In genomic region chr7:112190120-112190519, GRCh38 we compare ENCODE assay signal across 16 cellular contexts. TPM values are rescaled to one million over a fixed set of nuclear protein-coding genes. Genes with fewer than 3 reads are reported as not detected.
DNase-seq lines count a peak whose midpoint lies in the region; ATAC-seq, FAIRE-seq and TF ChIP-seq lines count a peak whose summit lies in the region.
"Had no signal": no experiment of that assay in that cellular context is flagged by ENCODE, and none has a peak within 500 bp of the region (broad histone marks: within the 10 kb centered on the region; RNA-seq: fewer than 3 reads in every experiment).

No MANE protein-coding gene starts in this region.

- no peak overlapping the region for H2AFZ ChIP-seq in MM.1S (ENCODE audit: low read length)
- H2AFZ ChIP-seq in K562 (ENCODE audit: low read depth, low read length) = no peak overlapping the region
- H2AFZ ChIP-seq in endothelial cell of umbilical vein (ENCODE audit: low read depth, low read length) = no peak overlapping the region
- H2AFZ ChIP-seq in trophoblast cell (ENCODE audit: insufficient read depth, low read length, poor library complexity) = no peak overlapping the region

- TF ChIP-seq POLR2A in K562 (conservative IDR thresholded peaks at IDR 0.05) = no peak
- TF ChIP-seq POLR2A in endothelial cell of umbilical vein (IDR thresholded peaks at IDR 0.05; ENCODE audit: low read depth, low read length) = no peak

- intact Hi-C loops in K562 (cut with micrococcal nuclease) (no loop called here), endothelial cell of umbilical vein (cut with micrococcal nuclease) (no loop called here)

- dilution Hi-C loops in endothelial cell of umbilical vein (cut with MboI; ENCODE audit: extremely low pct_ligation_motif_present, low sequenced_read_pairs) = no loop called here

- no peaks in the 10 kb centered on the region for H4K20me1 ChIP-seq in MM.1S (ENCODE audit: insufficient read depth, low read length)
- no peaks in the 10 kb centered on the region for H4K20me1 ChIP-seq in K562 (replicated peaks; ENCODE audit: control insufficient read depth, insufficient read depth, low read length)
- no peaks in the 10 kb centered on the region for H4K20me1 ChIP-seq in endothelial cell of umbilical vein (replicated peaks; ENCODE audit: control insufficient read depth, extremely low read depth, insufficient read depth, low read length)

- no peak overlapping the region for H3K4me3 ChIP-seq in MM.1S (ENCODE audit: low read length)
- no peak overlapping the region for H3K4me3 ChIP-seq in K562
- no peak overlapping the region for H3K4me3 ChIP-seq in endothelial cell of umbilical vein (replicated peaks in 1 of 3; ENCODE audit: insufficient read depth in 1 of 3, low read depth in 1 of 3, low read length in 3 of 3)
- H3K4me3 ChIP-seq in trophoblast cell (ENCODE audit: low read depth, low read length) = no peak overlapping the region
- H3K4me3 ChIP-seq: BLaER1 treated with 17β-estradiol and CSF1 and Interleukin-3, amounts not matched to agents 10 nM and 100 nM; HAP-1 had no signal

- H4K91ac ChIP-seq in trophoblast cell (ENCODE audit: low read depth, low read length) = no peak overlapping the region

- CTCF ChIA-PET in K562 (lab: Yijun Ruan, JAX; ENCODE audit: low intra/inter-chr PET ratio) = no interaction called here
- CTCF ChIA-PET in endothelial cell of umbilical vein (lab: Charles Lee) = interaction anchor here (1.4 to 1.5 kb wide), 2 partner anchors 13 to 29 kb away, joined by 3 read pairs; no protein-coding TSS in a partner anchor

- no peak overlapping the region for H2AK5ac ChIP-seq in trophoblast cell (ENCODE audit: low read length)

- H3K4ac ChIP-seq in trophoblast cell (ENCODE audit: low read depth, low read length) = peak overlapping the region; percentile 17

- H3K27ac ChIP-seq in MM.1S (ENCODE audit: low read length) (no peak overlapping the region), K562 (ENCODE audit: extremely low read depth, low read depth, low read length) (no peak overlapping the region), endothelial cell of umbilical vein (ENCODE audit: insufficient read depth, low read depth, low read length) (peak overlapping the region; percentile 19), trophoblast cell (ENCODE audit: low read depth, low read length) (no peak overlapping the region)
- H3K27ac ChIP-seq: BLaER1 treated with 17β-estradiol and CSF1 and Interleukin-3, amounts not matched to agents 10 nM and 100 nM had no signal

- POLR2A ChIA-PET in K562 (lab: Yijun Ruan, JAX) (interaction anchor here (0.6 kb wide), 2 partner anchors 17 to 522 kb away, joined by 3 read pairs; no protein-coding TSS in a partner anchor), endothelial cell of umbilical vein (lab: Charles Lee) (no interaction called here)

- TF ChIP-seq EP300 in K562 (IDR thresholded peaks at IDR 0.05; ENCODE audit: low read length) = no peak

- H3K4me1 ChIP-seq in MM.1S (ENCODE audit: low read length) (peaks cover 61% of the 10 kb centered on the region), K562 (replicated peaks in 1 of 2; ENCODE audit: control insufficient read depth in 2 of 2, insufficient read depth in 2 of 2, low read length in 2 of 2) (no peaks in the 10 kb centered on the region), endothelial cell of umbilical vein (ENCODE audit: control insufficient read depth, extremely low read depth, insufficient read depth, low read length) (peaks cover 92% of the 10 kb centered on the region), trophoblast cell (ENCODE audit: control insufficient read depth in 1 of 2, insufficient read depth in 2 of 2, low read length in 2 of 2) (peaks cover 2 to 4% of the 10 kb centered on the region in 2 experiments)
- H3K4me1 ChIP-seq: HAP-1 had no signal

- H3K79me2 ChIP-seq in MM.1S (ENCODE audit: low read length) (peaks cover 96% of the 10 kb centered on the region), K562 (ENCODE audit: control insufficient read depth, insufficient read depth, low read length) (no peaks in the 10 kb centered on the region), endothelial cell of umbilical vein (ENCODE audit: control insufficient read depth, insufficient read depth, low read length) (peaks cover 88% of the 10 kb centered on the region), trophoblast cell (ENCODE audit: control insufficient read depth, insufficient read depth, low read length, poor library complexity) (no peaks in the 10 kb centered on the region)

- H3K36me3 ChIP-seq in MM.1S (replicated peaks; ENCODE audit: insufficient read depth, low read length) = no peaks in the 10 kb centered on the region
- H3K36me3 ChIP-seq in K562 (ENCODE audit: control insufficient read depth, insufficient read depth, low read length) = no peaks in the 10 kb centered on the region
- no peaks in the 10 kb centered on the region for H3K36me3 ChIP-seq in endothelial cell of umbilical vein (ENCODE audit: control insufficient read depth in 2 of 2, extremely low read depth in 1 of 2, insufficient read depth in 2 of 2, low read length in 2 of 2)
- no peaks in the 10 kb centered on the region for H3K36me3 ChIP-seq in trophoblast cell (ENCODE audit: control insufficient read depth in 1 of 2, insufficient read depth in 2 of 2, low read length in 2 of 2)
- H3K36me3 ChIP-seq: HAP-1 had no signal

- 2% methylated on average over 2 of the region's 2 CpGs for WGBS in K562 (ENCODE audit: insufficient coverage, low coverage, missing lambda C conversion rate)
- no CpG with 5 or more reads among the region's 2 CpGs for WGBS in trophoblast cell (ENCODE audit: extremely low coverage, insufficient coverage, insufficient read length)

- TF ChIP-seq CTCF in MM.1S (IDR thresholded peaks at IDR 0.05; ENCODE audit: low read length) = no peak
- TF ChIP-seq CTCF in K562 (IDR thresholded peaks at IDR 0.05 in 2 of 3, conservative IDR thresholded peaks at IDR 0.05 in 1 of 3; ENCODE audit: insufficient read depth in 2 of 3, low read depth in 1 of 3, low read length in 3 of 3) = no peak
- no peak for TF ChIP-seq CTCF in endothelial cell of umbilical vein (IDR thresholded peaks at IDR 0.05; ENCODE audit: extremely low read depth in 1 of 2, insufficient read depth in 1 of 2, low read depth in 1 of 2, low read length in 2 of 2)

- no peak overlapping the region for H3K18ac ChIP-seq in trophoblast cell (ENCODE audit: low read length)

- no peak overlapping the region for H3K14ac ChIP-seq in trophoblast cell (ENCODE audit: low read length)

- H3F3A ChIP-seq in MM.1S (ENCODE audit: insufficient read depth, low read length) = peaks cover 22% of the 10 kb centered on the region

- no peak overlapping the region for H4K12ac ChIP-seq in trophoblast cell (ENCODE audit: low read depth, low read length)

- H2BK120ac ChIP-seq in trophoblast cell (ENCODE audit: insufficient read depth, low read length, poor library complexity) = no peak overlapping the region

- H3K27me3 ChIP-seq in MM.1S (replicated peaks; ENCODE audit: insufficient read depth, low read length) = no peaks in the 10 kb centered on the region
- H3K27me3 ChIP-seq in K562 (ENCODE audit: control insufficient read depth in 2 of 2, insufficient read depth in 2 of 2, low read length in 2 of 2) = peaks cover 9 to 20% of the 10 kb centered on the region in 2 experiments; a peak in 4 of 5 replicates
- no peaks in the 10 kb centered on the region for H3K27me3 ChIP-seq in endothelial cell of umbilical vein (ENCODE audit: control insufficient read depth in 2 of 2, insufficient read depth in 2 of 2, low read length in 2 of 2)
- no peaks in the 10 kb centered on the region for H3K27me3 ChIP-seq in trophoblast cell (ENCODE audit: insufficient read depth, low read length)
- H3K27me3 ChIP-seq: BLaER1 treated with 17β-estradiol and CSF1 and Interleukin-3, amounts not matched to agents 10 nM and 100 nM had no signal

- no peak overlapping the region for H2BK5ac ChIP-seq in trophoblast cell (ENCODE audit: low read depth, low read length, poor library complexity)

- H3K9ac ChIP-seq in MM.1S (ENCODE audit: low read length) (no peak overlapping the region), K562 (ENCODE audit: insufficient read depth in 1 of 2, low read depth in 2 of 2, low read length in 2 of 2) (no peak overlapping the region), endothelial cell of umbilical vein (replicated peaks; ENCODE audit: extremely low read depth, insufficient read depth, low read length) (no peak overlapping the region), trophoblast cell (ENCODE audit: low read length) (no peak overlapping the region)
- H3K9ac ChIP-seq: BLaER1 treated with 17β-estradiol and CSF1 and Interleukin-3, amounts not matched to agents 10 nM and 100 nM had no signal

- H3K4me2 ChIP-seq in MM.1S (ENCODE audit: low read depth, low read length) = no peak overlapping the region
- no peak overlapping the region for H3K4me2 ChIP-seq in K562 (ENCODE audit: insufficient read depth, low read length)
- H3K4me2 ChIP-seq in endothelial cell of umbilical vein (ENCODE audit: insufficient read depth, low read length) = no peak overlapping the region
- H3K4me2 ChIP-seq in trophoblast cell (ENCODE audit: low read length) = no peak overlapping the region

- peak; percentile 33; the same call in 1 of the 3 replicates for ATAC-seq in K562
- no peak for ATAC-seq in GM18520 (IDR thresholded peaks at IDR 0.05; ENCODE audit: unreplicated experiment)
- no peak for ATAC-seq in HG03457 (IDR thresholded peaks at IDR 0.05; ENCODE audit: unreplicated experiment)
- ATAC-seq in HG03097 (IDR thresholded peaks at IDR 0.05; ENCODE audit: low FRiP score, unreplicated experiment) = no peak
- ATAC-seq: CD8-positive, alpha-beta T cell had no signal

- H3K9me3 ChIP-seq in MM.1S (replicated peaks; ENCODE audit: insufficient read depth, low read length) (no peaks in the 10 kb centered on the region), K562 (replicated peaks; ENCODE audit: control insufficient read depth, insufficient read depth, low read depth, low read length) (no peaks in the 10 kb centered on the region), endothelial cell of umbilical vein (replicated peaks; ENCODE audit: control insufficient read depth, insufficient read depth, low read length) (no peaks in the 10 kb centered on the region), trophoblast cell (ENCODE audit: insufficient read depth, low read depth, low read length) (no peaks in the 10 kb centered on the region)

- in situ Hi-C loops in K562 (cut with MboI) = no loop called here

- no TSS peak for BruUV-seq in K562 (replicated peaks; lab: Mats Ljungman, UMichigan)
- BruUV-seq in endothelial cell of umbilical vein (replicated peaks; lab: Mats Ljungman, UMichigan) = no TSS peak

- no peak overlapping the region for H3K23ac ChIP-seq in trophoblast cell (ENCODE audit: low read length)

- H3K9me1 ChIP-seq in K562 (ENCODE audit: control insufficient read depth, insufficient read depth, low read length) (no peaks in the 10 kb centered on the region), endothelial cell of umbilical vein (replicated peaks; ENCODE audit: control insufficient read depth, extremely low read depth, insufficient read depth, low read length) (no peaks in the 10 kb centered on the region)

- no peak for FAIRE-seq in K562 (lab: Jason Lieb, UNC)
- no peak for FAIRE-seq in endothelial cell of umbilical vein (lab: Jason Lieb, UNC)
- FAIRE-seq: GM19239 had no signal

- DNase-seq in MM.1S (peak; percentile 30), K562 (ENCODE audit: extremely low read depth in 1 of 4, low spot score in 3 of 4) (no peak), endothelial cell of umbilical vein (ENCODE audit: low read depth, low spot score) (no peak), trophoblast cell (no peak), NOMO-1 (lab: John Stamatoyannopoulos, UW; ENCODE audit: unreplicated experiment in 2 of 2) (no peak)
- DNase-seq: 8988T; Calu3; CD8-positive, alpha-beta T cell; DMS79 treated with DMSO at 0.1 percent for 48 hours; GF-D8 had no signal

- no peak overlapping the region for H2BK12ac ChIP-seq in trophoblast cell (ENCODE audit: low read length)

- no peaks in the 10 kb centered on the region for H3K9me2 ChIP-seq in MM.1S (replicated peaks; ENCODE audit: insufficient read depth, low read length)

- H4K8ac ChIP-seq in trophoblast cell (ENCODE audit: low read depth, low read length) = no peak overlapping the region

- no peak for TF ChIP-seq RAD21 in K562 (CRISPR knock-in tag; conservative IDR thresholded peaks at IDR 0.05 in 1 of 2, IDR thresholded peaks at IDR 0.05 in 1 of 2)

- no peaks in the 10 kb centered on the region for H3K79me1 ChIP-seq in trophoblast cell (ENCODE audit: low read length)

RNA-seq across cellular contexts. Expression of gene DOCK4, which starts 16.1 kb away (rescaled TPM):
- total RNA-seq in K562 (2011; cell fraction: chromatin; rRNA removed; ENCODE audit: low replicate concordance) = 15.9 and 23.4 TPM in 2 replicates
- 3.8 and 8.0 TPM in 2 replicates for total RNA-seq in K562 (2011; cell fraction: nucleolus; rRNA removed)
- 10.6 and 11.6 TPM in 2 replicates for total RNA-seq in K562 (2011; cell fraction: nucleoplasm; rRNA removed)
- total RNA-seq in K562 (2014; rRNA removed) (1.5 and 2.0 TPM in 2 replicates), K562 (2014; rRNA removed; fragmentation: Illumina TruSeq; extraction: Trizol) (2.1 and 2.3 TPM in 2 replicates), K562 (2015; rRNA removed; fragmentation: Illumina TruSeq; extraction: Trizol) (1.7 and 2.1 TPM in 2 replicates), K562 (2021) (3.8 and 4.9 TPM in 2 replicates), endothelial cell of umbilical vein (164 TPM in 2 replicates)
- polyA plus RNA-seq in K562 (2011; rRNA removed) (3.7 and 5.7 TPM in 2 replicates), K562 (2014; fragmentation: Illumina TruSeq; extraction: Trizol) (1.8 and 2.9 TPM in 2 replicates), K562 (2014; fragmentation: Nextera tagmentation; extraction: Ambion mirVana) (under 1 TPM; 0.42 to 0.45 TPM), K562 (2014; rRNA removed) (3.3 and 3.8 TPM in 2 replicates), endothelial cell of umbilical vein (37.5 and 47.4 TPM in 2 replicates)
- 1.2 and 1.7 TPM in 2 replicates for polyA plus RNA-seq in K562 (2011; cell fraction: cytosol; rRNA removed)
- polyA plus RNA-seq in K562 (2011; cell fraction: nucleus; rRNA removed) = 18.4 and 29.9 TPM in 2 replicates
- 1.9 and 2.4 TPM in 2 replicates for polyA plus RNA-seq in K562 (2012)
- polyA minus RNA-seq in K562 (2011; rRNA and poly(A)+ RNA removed) = 4.3 and 6.8 TPM in 2 replicates
- 1.1 and 1.2 TPM in 2 replicates for polyA minus RNA-seq in K562 (2011; cell fraction: cytosol; rRNA and poly(A)+ RNA removed)
- polyA minus RNA-seq in K562 (2011; cell fraction: nucleus; rRNA and poly(A)+ RNA removed) = 10.6 and 13.5 TPM in 2 replicates
- 37.7 and 38.6 TPM in 2 replicates for polyA plus RNA-seq in endothelial cell of umbilical vein (2011; cell fraction: cytosol; rRNA removed)
- 168 and 178 TPM in 2 replicates for polyA plus RNA-seq in endothelial cell of umbilical vein (2011; cell fraction: nucleus; rRNA removed)
- 69.2 and 79.1 TPM in 2 replicates for polyA plus RNA-seq in endothelial cell of umbilical vein (2012)
- 246 and 289 TPM in 2 replicates for polyA minus RNA-seq in endothelial cell of umbilical vein
- 1.7 TPM for polyA minus RNA-seq in endothelial cell of umbilical vein (2011; cell fraction: cytosol; rRNA and poly(A)+ RNA removed)
- 603 and 865 TPM in 2 replicates for polyA minus RNA-seq in endothelial cell of umbilical vein (2011; cell fraction: nucleus; rRNA and poly(A)+ RNA removed)
- polyA plus RNA-seq in trophoblast cell (2013) = 19.9 and 21.5 TPM in 2 replicates

RNA-seq across cellular contexts. Expression of gene ZNF277, which starts 16.4 kb away (rescaled TPM):
- 7.6 and 23.6 TPM in 2 replicates for total RNA-seq in K562 (2011; cell fraction: chromatin; rRNA removed; ENCODE audit: low replicate concordance)
- total RNA-seq in K562 (2011; cell fraction: nucleolus; rRNA removed) = 11.6 and 14.0 TPM in 2 replicates
- total RNA-seq in K562 (2011; cell fraction: nucleoplasm; rRNA removed) = 13.6 and 16.2 TPM in 2 replicates
- 14.3 and 18.8 TPM in 2 replicates for total RNA-seq in K562 (2014; rRNA removed)
- 33.5 and 42.0 TPM in 2 replicates for total RNA-seq in K562 (2014; rRNA removed; fragmentation: Illumina TruSeq; extraction: Trizol)
- total RNA-seq in K562 (2015; rRNA removed; fragmentation: Illumina TruSeq; extraction: Trizol) = 27.6 and 29.5 TPM in 2 replicates
- total RNA-seq in K562 (2021) = 18.5 and 20.3 TPM in 2 replicates
- polyA plus RNA-seq in K562 (2011; rRNA removed) = 25.0 and 28.7 TPM in 2 replicates
- 3.1 and 9.3 TPM in 2 replicates for polyA plus RNA-seq in K562 (2011; cell fraction: cytosol; rRNA removed)
- polyA plus RNA-seq in K562 (2011; cell fraction: nucleus; rRNA removed) = 4.4 and 7.7 TPM in 2 replicates
- 16.5 and 55.5 TPM in 2 replicates for polyA plus RNA-seq in K562 (2012)
- polyA plus RNA-seq in K562 (2014; fragmentation: Illumina TruSeq; extraction: Trizol) = 29.4 and 29.8 TPM in 2 replicates
- polyA plus RNA-seq in K562 (2014; fragmentation: Nextera tagmentation; extraction: Ambion mirVana) = 10 to 100 TPM; 27.4 to 27.7 TPM
- polyA plus RNA-seq in K562 (2014; rRNA removed) = 19.3 and 20.7 TPM in 2 replicates
- 31.5 and 38.3 TPM in 2 replicates for polyA minus RNA-seq in K562 (2011; rRNA and poly(A)+ RNA removed)
- polyA minus RNA-seq in K562 (2011; cell fraction: cytosol; rRNA and poly(A)+ RNA removed) = 18.6 and 19.1 TPM in 2 replicates
- 17.2 and 19.0 TPM in 2 replicates for polyA minus RNA-seq in K562 (2011; cell fraction: nucleus; rRNA and poly(A)+ RNA removed)
- 19.0 and 22.6 TPM in 2 replicates for total RNA-seq in endothelial cell of umbilical vein
- polyA plus RNA-seq in endothelial cell of umbilical vein = 4.6 and 7.8 TPM in 2 replicates
- 11.9 and 13.0 TPM in 2 replicates for polyA plus RNA-seq in endothelial cell of umbilical vein (2011; cell fraction: cytosol; rRNA removed)
- 6.8 and 7.8 TPM in 2 replicates for polyA plus RNA-seq in endothelial cell of umbilical vein (2011; cell fraction: nucleus; rRNA removed)
- 19.8 and 22.3 TPM in 2 replicates for polyA plus RNA-seq in endothelial cell of umbilical vein (2012)
- 8.4 and 11.6 TPM in 2 replicates for polyA minus RNA-seq in endothelial cell of umbilical vein
- 10.2 TPM for polyA minus RNA-seq in endothelial cell of umbilical vein (2011; cell fraction: cytosol; rRNA and poly(A)+ RNA removed)
- polyA minus RNA-seq in endothelial cell of umbilical vein (2011; cell fraction: nucleus; rRNA and poly(A)+ RNA removed) = 15.1 and 21.9 TPM in 2 replicates
- polyA plus RNA-seq in trophoblast cell (2013) = 48.3 and 54.2 TPM in 2 replicates
